In the genomic region with DNA sequence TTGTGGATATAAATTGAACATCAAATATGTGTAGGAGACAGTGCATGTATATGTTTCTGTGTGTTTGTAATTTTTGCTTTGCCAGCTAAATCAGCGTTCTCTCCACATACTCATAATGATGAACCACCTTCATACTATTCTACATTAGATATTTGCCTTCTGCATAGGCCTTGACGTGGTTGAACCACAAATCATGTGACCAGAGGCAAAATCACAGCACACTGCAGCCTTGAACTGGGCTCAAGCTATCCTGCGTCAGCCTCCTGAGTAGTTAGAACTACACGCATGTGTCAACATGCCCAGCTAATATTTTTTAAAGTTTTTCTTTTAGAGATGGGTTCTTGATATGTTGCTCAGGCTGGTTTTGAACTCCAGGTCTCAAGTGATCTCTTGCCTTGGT, we compare ENCODE assay signal across 13 cellular contexts.
"Had no signal": no experiment of that assay in that cellular context is flagged by ENCODE, and none has a peak within 500 bp of the region (broad histone marks: within the 10 kb centered on the region; RNA-seq: fewer than 3 reads in every experiment).

No MANE protein-coding gene starts in this region.

- H3K27me3 Mint-ChIP-seq: dendritic cell treated with granulocyte-macrophage colony-stimulating factor and Interleukin-4, amounts not matched to agents 40 ng/mL and 50 ng/mL, for 4 days; naive B cell had no signal

- H3K4me3 Mint-ChIP-seq: dendritic cell treated with granulocyte-macrophage colony-stimulating factor and Interleukin-4, amounts not matched to agents 40 ng/mL and 50 ng/mL, for 4 days; immature natural killer cell; naive B cell; T-helper 1 cell treated with Interleukin-12 subunit alpha and Interleukin-12 subunit beta and Interleukin-4 antibody, amounts not matched to agents 30 μg/mL and 1 μg/mL, for 36 hours; WTC11 had no signal

- H3K36me3 Mint-ChIP-seq: WTC11 had no signal

- H3K27ac Mint-ChIP-seq: dendritic cell treated with granulocyte-macrophage colony-stimulating factor and Interleukin-4, amounts not matched to agents 40 ng/mL and 50 ng/mL, for 4 days; T-helper 1 cell treated with Interleukin-12 subunit alpha and Interleukin-12 subunit beta and Interleukin-4 antibody, amounts not matched to agents 30 μg/mL and 1 μg/mL, for 36 hours had no signal

- H3K27me3 ChIP-seq: body of pancreas, neutrophil, tibial nerve had no signal

- DNase-seq: activated gamma-delta T cell, body of pancreas, cerebellar nuclear complex, immature natural killer cell, left cardiac atrium, naive B cell had no signal

- ATAC-seq: body of pancreas, left cardiac atrium, SK-N-SH treated with all-trans-retinoic acid at 6 μM for 48 hours, WTC11 had no signal

- H3K4me3 ChIP-seq: body of pancreas, lung, tibial nerve had no signal

- H3K27ac ChIP-seq: body of pancreas, neutrophil, tibial nerve had no signal

- H3K4me1 ChIP-seq: body of pancreas had no signal

- H3K9me3 ChIP-seq: body of pancreas, neutrophil, tibial nerve had no signal

- H3K9me3 Mint-ChIP-seq: dendritic cell treated with granulocyte-macrophage colony-stimulating factor and Interleukin-4, amounts not matched to agents 40 ng/mL and 50 ng/mL, for 4 days; immature natural killer cell; WTC11 had no signal
